18 cellular contexts compared by ENCODE assay signal in genomic region chr1:184664661-184665060, GRCh38.
DNase-seq lines count a peak whose midpoint lies in the region; ATAC-seq and TF ChIP-seq lines count a peak whose summit lies in the region.
"Had no signal": no experiment of that assay in that cellular context is flagged by ENCODE, and none has a peak within 500 bp of the region (broad histone marks: within the 10 kb centered on the region; RNA-seq: fewer than 3 reads in every experiment).

No MANE protein-coding gene starts in this region.

- TF ChIP-seq POLR2A in suprapubic skin (IDR thresholded peaks at IDR 0.05) = no peak

- peaks cover 26% of the 10 kb centered on the region for H3K27me3 Mint-ChIP-seq in activated T-cell treated with anti-CD3 and anti-CD28 coated beads, Interleukin-2, amount 50 U/mL, for 24 hours

- H3K4me3 ChIP-seq in colonic mucosa (no peak overlapping the region), mesendoderm (ENCODE audit: low read length) (no peak overlapping the region), suprapubic skin (peak overlapping the region; percentile 46)

- H3K56ac ChIP-seq in mesendoderm (ENCODE audit: low read length) = peak overlapping the region; percentile 77

- H3K9me3 ChIP-seq in colonic mucosa (no peaks in the 10 kb centered on the region), suprapubic skin (no peaks in the 10 kb centered on the region)
- H3K9me3 ChIP-seq: ascending aorta, BE2C, gastroesophageal sphincter, left lung had no signal

- no peaks in the 10 kb centered on the region for H3K27me3 ChIP-seq in colonic mucosa
- no peaks in the 10 kb centered on the region for H3K27me3 ChIP-seq in mesendoderm (ENCODE audit: insufficient read depth, low read length, poor library complexity)
- no peaks in the 10 kb centered on the region for H3K27me3 ChIP-seq in suprapubic skin
- H3K27me3 ChIP-seq: ascending aorta, BE2C, gastroesophageal sphincter had no signal

- no peak overlapping the region for H3K18ac ChIP-seq in mesendoderm (ENCODE audit: low read length)

- no peak overlapping the region for H2BK15ac ChIP-seq in mesendoderm (replicated peaks; ENCODE audit: low read depth)

- no peak overlapping the region for H3K4ac ChIP-seq in mesendoderm (ENCODE audit: low read depth, low read length)

- in situ Hi-C loops in GM13977 (cut with MboI; ENCODE audit: low pct_unique_long_range_greater_than_20kb, low sequenced_read_pairs, unreplicated experiment) = loop anchor here (25.0 kb wide), 2 partner anchors 427 to 577 kb away; no protein-coding TSS in a partner anchor

- H3K9ac ChIP-seq in colonic mucosa (ENCODE audit: low read depth in 2 of 2, low read length in 2 of 2) = peak overlapping the region; percentile 64 to 65
- H3K9ac ChIP-seq in mesendoderm (ENCODE audit: low read length) = no peak overlapping the region
- H3K9ac ChIP-seq: parathyroid adenoma had no signal

- TF ChIP-seq CTCF in colonic mucosa (IDR thresholded peaks at IDR 0.05) (no peak), suprapubic skin (IDR thresholded peaks at IDR 0.05) (no peak), GM13977 (IDR thresholded peaks at IDR 0.05; ENCODE audit: extremely low read depth, insufficient read depth, missing control alignments) (no peak)

- H2BK120ac ChIP-seq in mesendoderm (ENCODE audit: low read depth, low read length) = no peak overlapping the region

- H3K9me3 Mint-ChIP-seq in activated T-cell treated with anti-CD3 and anti-CD28 coated beads, Interleukin-2, amount 50 U/mL, for 24 hours = no peaks in the 10 kb centered on the region
- H3K9me3 Mint-ChIP-seq: dendritic cell treated with granulocyte-macrophage colony-stimulating factor and Interleukin-4, amounts not matched to agents 40 ng/mL and 50 ng/mL, for 4 days had no signal

- H3K79me1 ChIP-seq in mesendoderm (ENCODE audit: low read length) = no peaks in the 10 kb centered on the region

- H3K79me2 ChIP-seq in mesendoderm (ENCODE audit: control insufficient read depth, insufficient read depth, low read length) = no peaks in the 10 kb centered on the region
- H3K79me2 ChIP-seq: parathyroid adenoma had no signal

- peak; percentile 56 for DNase-seq in NCI-H2227 (lab: John Stamatoyannopoulos, UW; ENCODE audit: unreplicated experiment)
- DNase-seq in NCI-H2227 treated with DMSO at 0.1 percent for 48 hours (lab: John Stamatoyannopoulos, UW) = no peak
- no peak for DNase-seq in colonic mucosa
- DNase-seq in mesendoderm = no peak
- DNase-seq in suprapubic skin (ENCODE audit: low spot score in 2 of 2) = no peak
- DNase-seq in GM13977 (ENCODE audit: low spot score) = no peak
- no peak for DNase-seq in activated T-cell treated with anti-CD3 and anti-CD28 coated beads, Interleukin-2, amount 50 U/mL, for 24 hours
- DNase-seq: activated CD8-positive, alpha-beta memory T cell treated with anti-CD3 and anti-CD28 coated beads, Interleukin-2, amount 50 U/mL, for 4 hours; activated naive CD4-positive, alpha-beta T cell had no signal

- H3K36me3 ChIP-seq in colonic mucosa (no peaks in the 10 kb centered on the region), mesendoderm (ENCODE audit: control insufficient read depth, insufficient read depth, low read length) (no peaks in the 10 kb centered on the region), suprapubic skin (no peaks in the 10 kb centered on the region)
- H3K36me3 ChIP-seq: ascending aorta, BE2C, gastroesophageal sphincter, left lung had no signal

- H3K4me1 ChIP-seq in colonic mucosa = no peaks in the 10 kb centered on the region
- H3K4me1 ChIP-seq in mesendoderm (ENCODE audit: control insufficient read depth, low read depth, low read length) = peaks cover 10% of the 10 kb centered on the region
- peaks cover 10% of the 10 kb centered on the region for H3K4me1 ChIP-seq in suprapubic skin
- H3K4me1 ChIP-seq: parathyroid adenoma had no signal

- H2AK5ac ChIP-seq in mesendoderm (ENCODE audit: low read length) = no peak overlapping the region

- no peaks in the 10 kb centered on the region for H3K36me3 Mint-ChIP-seq in activated T-cell treated with anti-CD3 and anti-CD28 coated beads, Interleukin-2, amount 50 U/mL, for 24 hours (ENCODE audit: low read depth)

- H3K4me1 Mint-ChIP-seq in activated T-cell treated with anti-CD3 and anti-CD28 coated beads, Interleukin-2, amount 50 U/mL, for 24 hours (ENCODE audit: low read depth) = peaks cover 3% of the 10 kb centered on the region

- WGBS in mesendoderm (ENCODE audit: extremely low coverage, insufficient coverage, low lambda C conversion rate) = no CpG with 5 or more reads among the region's 15 CpGs
- 82% methylated on average over 7 of the region's 15 CpGs for WGBS in suprapubic skin

- H3K4me3 Mint-ChIP-seq in activated T-cell treated with anti-CD3 and anti-CD28 coated beads, Interleukin-2, amount 50 U/mL, for 24 hours = no peak overlapping the region

- no peak for TF ChIP-seq EP300 in suprapubic skin (IDR thresholded peaks at IDR 0.05)

- intact Hi-C loops in colonic mucosa (cut with DNase I) = loop anchor here (10.0 kb wide), 3 partner anchors 280 to 590 kb away; partner anchors contain the start of gene C1orf21

- H3K23ac ChIP-seq in mesendoderm (ENCODE audit: low read length) = no peak overlapping the region

- no peak overlapping the region for H4K5ac ChIP-seq in mesendoderm (ENCODE audit: low read length)

- no peak overlapping the region for H3K27ac Mint-ChIP-seq in activated T-cell treated with anti-CD3 and anti-CD28 coated beads, Interleukin-2, amount 50 U/mL, for 24 hours

- ATAC-seq in GM19467 (IDR thresholded peaks at IDR 0.05; ENCODE audit: unreplicated experiment) = no peak

- H2BK5ac ChIP-seq in mesendoderm (ENCODE audit: low read length) = no peak overlapping the region

- H3K27ac ChIP-seq in colonic mucosa = no peak overlapping the region
- no peak overlapping the region for H3K27ac ChIP-seq in mesendoderm (ENCODE audit: low read depth, low read length)
- H3K27ac ChIP-seq in suprapubic skin = no peak overlapping the region
- H3K27ac ChIP-seq: 22Rv1, ascending aorta, epithelial cell of prostate, left lung, parathyroid adenoma had no signal

- no peak overlapping the region for H4K8ac ChIP-seq in mesendoderm (ENCODE audit: low read depth, low read length)

- no peak overlapping the region for H3K4me2 ChIP-seq in mesendoderm (ENCODE audit: low read length)
